Comparison of ENCODE assay signal across 8 cellular contexts in the genomic region with DNA sequence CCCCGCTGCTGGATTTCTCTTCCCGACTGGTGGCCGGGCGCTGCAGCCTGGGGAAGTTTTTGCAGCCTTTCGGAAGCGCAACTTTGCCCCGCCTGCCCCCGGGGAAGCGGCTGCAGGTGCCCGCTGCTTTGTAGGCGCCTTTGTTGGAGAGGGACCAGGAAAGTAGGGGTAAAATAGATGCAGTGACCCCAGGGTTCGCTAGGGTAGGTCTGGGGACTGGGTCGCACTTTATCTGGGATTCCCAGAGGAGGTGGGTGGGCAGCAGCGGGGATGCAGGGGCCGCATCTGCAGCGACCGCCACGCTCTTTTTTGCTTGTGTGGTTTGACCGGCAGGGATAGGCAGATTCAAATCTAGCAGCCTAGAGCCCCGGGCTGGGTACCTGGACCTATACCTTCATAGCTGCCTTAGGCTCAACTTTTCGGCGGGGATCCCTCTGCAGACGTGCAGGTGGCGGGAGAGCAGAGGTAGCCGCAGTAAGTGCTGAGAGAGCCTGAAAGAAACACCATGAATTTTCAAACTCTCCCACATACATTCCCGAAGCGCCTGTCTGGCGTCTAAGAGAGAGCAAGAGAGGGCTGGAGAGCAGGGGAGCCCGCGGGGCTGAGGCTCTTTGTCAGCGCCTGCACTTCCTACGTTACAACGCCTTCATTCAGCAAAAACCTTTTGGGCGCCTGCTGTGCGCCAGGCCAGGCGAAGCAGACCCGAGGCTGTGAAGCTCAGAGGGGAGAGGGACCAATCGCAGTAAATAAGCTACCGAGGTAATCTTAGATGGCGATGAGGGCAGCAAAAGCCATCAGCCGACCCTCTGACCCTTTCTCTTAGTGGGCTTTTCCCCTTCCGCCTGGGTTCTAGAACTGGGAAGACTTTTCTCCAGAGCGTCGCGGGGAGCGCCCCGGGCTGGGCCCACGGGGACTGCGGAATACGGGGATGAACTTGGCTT. TPM values are rescaled to one million over a fixed set of nuclear protein-coding genes. Genes with fewer than 3 reads are reported as not detected.
DNase-seq lines count a peak whose midpoint lies in the region; ATAC-seq and TF ChIP-seq lines count a peak whose summit lies in the region.

No MANE protein-coding gene starts in this region.

- H3K9me3 Mint-ChIP-seq in MCF 10A (ENCODE audit: unreplicated experiment) = no peaks in the 10 kb centered on the region

- H3K27ac Mint-ChIP-seq in MCF 10A (ENCODE audit: low read depth, unreplicated experiment) = no peak overlapping the region

- no peak for TF ChIP-seq CTCF in breast epithelium (IDR thresholded peaks at IDR 0.05)
- TF ChIP-seq CTCF in MCF 10A (IDR thresholded peaks at IDR 0.05; ENCODE audit: unreplicated experiment) = no peak
- no peak for TF ChIP-seq CTCF in thoracic aorta (IDR thresholded peaks at IDR 0.05)

- CTCF ChIA-PET in MCF 10A (lab: Yijun Ruan, JAX) = no interaction called here

- H3K4me3 ChIP-seq in breast epithelium (peak overlapping the region; percentile 11 to 63 (median 43)), iPS-18c (ENCODE audit: insufficient read depth, low read depth, low read length) (peak overlapping the region; percentile 57), thoracic aorta (peak overlapping the region; percentile 50)

- no peak for ATAC-seq in thoracic aorta (ENCODE audit: insufficient number of reproducible peaks, low FRiP score, low read depth)

- H3K36me3 ChIP-seq in breast epithelium (no peaks in the 10 kb centered on the region), thoracic aorta (no peaks in the 10 kb centered on the region)

- no peak for DNase-seq in breast epithelium (ENCODE audit: low spot score in 2 of 2)
- no peak for DNase-seq in MCF 10A (ENCODE audit: unreplicated experiment)
- DNase-seq in activated CD4-positive, alpha-beta T cell treated with anti-CD3 and anti-CD28 coated beads, Interleukin-2, amount 50 U/mL, for 48 hours = peak; percentile 23 to 32
- no peak for DNase-seq in thoracic aorta (ENCODE audit: low spot score)
- DNase-seq in GF-D8 (lab: John Stamatoyannopoulos, UW) = no peak
- DNase-seq in A172 (ENCODE audit: low spot score) = no peak
- DNase-seq in MV-4-11 (lab: John Stamatoyannopoulos, UW) = no peak

- H3K4me3 Mint-ChIP-seq in MCF 10A (ENCODE audit: unreplicated experiment) = no peak overlapping the region

- H3K4me1 ChIP-seq in breast epithelium = peaks cover 7% of the 10 kb centered on the region in 2 donors
- peaks cover 14 to 24% of the 10 kb centered on the region in 2 donors for H3K4me1 ChIP-seq in thoracic aorta (ENCODE audit: control insufficient read depth in 1 of 2, low read depth in 2 of 2)

- no peaks in the 10 kb centered on the region for H3K9me3 ChIP-seq in breast epithelium
- H3K9me3 ChIP-seq in iPS-18c (ENCODE audit: control insufficient read depth, insufficient read depth, low read length) = no peaks in the 10 kb centered on the region
- H3K9me3 ChIP-seq in thoracic aorta = no peaks in the 10 kb centered on the region

- TF ChIP-seq POLR2A in breast epithelium (IDR thresholded peaks at IDR 0.05) = no peak

- intact Hi-C loops in breast epithelium (cut with DNase I; ENCODE audit: low total_unique reads) (no loop called here), MCF 10A (cut with micrococcal nuclease) (no loop called here)

- H3K36me3 Mint-ChIP-seq in MCF 10A (ENCODE audit: insufficient read depth, unreplicated experiment) = no peaks in the 10 kb centered on the region

- H3K27ac ChIP-seq in breast epithelium (no peak overlapping the region), thoracic aorta (no peak overlapping the region)

- no TSS peak for BruUV-seq in MCF 10A (replicated peaks; lab: Mats Ljungman, UMichigan)

- POLR2A ChIA-PET in MCF 10A (lab: Yijun Ruan, JAX) = no interaction called here

- no peaks in the 10 kb centered on the region for H3K4me1 Mint-ChIP-seq in MCF 10A (ENCODE audit: insufficient read depth, unreplicated experiment)

- H3K27me3 ChIP-seq in breast epithelium (peaks cover 0 to 63% of the 10 kb centered on the region in 2 donors), thoracic aorta (replicated peaks; ENCODE audit: insufficient read depth) (no peaks in the 10 kb centered on the region)

- H3K27me3 Mint-ChIP-seq in MCF 10A (ENCODE audit: insufficient read depth, unreplicated experiment) = peaks cover 54% of the 10 kb centered on the region

RNA-seq across cellular contexts. Expression of a gene that starts 0.6 kb away (rescaled TPM):
- total RNA-seq in breast epithelium (1 to 10 TPM in 1 of 3 donors, under 1 TPM in 2; 0.32 to 1.3 (median 0.59) TPM), MCF 10A (2022) (not detected in 2 replicates), thoracic aorta (under 1 TPM; 0.14 TPM)
- not detected in 2 replicates for total RNA-seq in A172 (2014; rRNA removed; shearing (Covaris generic))

Comparison
In these comparisons a context has a peak if more than half of its experiments do, and no peak if none do; other contexts are left out.
1. DNase-seq: peak in activated CD4-positive, alpha-beta T cell treated with anti-CD3 and anti-CD28 coated beads, Interleukin-2, amount 50 U/mL, for 48 hours (2 of 2); none in breast epithelium (0 of 2), MCF 10A (single experiment), thoracic aorta (single experiment), GF-D8 (single experiment), A172 (single experiment) and MV-4-11 (single experiment).
2. Peak in every context shown above with its lines, with median percentiles within 50 percentile points of each other: H3K4me3 ChIP-seq.